In genomic region chrX:30888526-30889146, GRCh38 we compare ENCODE assay signal across 8 cellular contexts. TPM values are rescaled to one million over a fixed set of nuclear protein-coding genes. Genes with fewer than 3 reads are reported as not detected.
A peak's percentile ranks its signal among the peaks of the same experiment; 100 is the strongest.
DNase-seq lines count a peak whose midpoint lies in the region; ATAC-seq, FAIRE-seq and TF ChIP-seq lines count a peak whose summit lies in the region.

No MANE protein-coding gene starts in this region.

- no peaks in the 10 kb centered on the region for H3K9me3 ChIP-seq in right lobe of liver

- H3K36me3 ChIP-seq in right lobe of liver = no peaks in the 10 kb centered on the region

- no peak for FAIRE-seq in D721Med (lab: Jason Lieb, UNC)

- WGBS in right lobe of liver (ENCODE audit: insufficient coverage, low coverage, low lambda C conversion rate, missing lambda C conversion rate) = 20% methylated on average over 15 of the region's 45 CpGs

- no peaks in the 10 kb centered on the region for H3K4me1 ChIP-seq in right lobe of liver

- DNase-seq in A172 (ENCODE audit: low spot score) (peak; percentile 14), SK-N-DZ (ENCODE audit: low spot score) (peak; percentile 6), cardiac fibroblast (ENCODE audit: low read depth in 2 of 2) (peak; percentile 7 to 19), right lobe of liver (no peak), D721Med (ENCODE audit: insufficient read length, low spot score) (no peak)
- DNase-seq in stimulated activated CD8-positive, alpha-beta memory T cell treated with anti-CD3 and anti-CD28 coated beads, Interleukin-4, amount 100 ng/mL, for 48 hours = peak; percentile 30

- peak overlapping the region; percentile 78 to 85 (median 79) for H3K27ac ChIP-seq in right lobe of liver

- TF ChIP-seq POLR2A in right lobe of liver (IDR thresholded peaks at IDR 0.05) = no peak

- no peaks in the 10 kb centered on the region for H3K27me3 ChIP-seq in right lobe of liver

- intact Hi-C loops in right lobe of liver (cut with DNase I) = no loop called here

- peak; percentile 22 for ATAC-seq in GM18517 (IDR thresholded peaks at IDR 0.05; ENCODE audit: unreplicated experiment)
- peak; percentile 25 for ATAC-seq in HG02981 (IDR thresholded peaks at IDR 0.05; ENCODE audit: unreplicated experiment)
- peak; percentile 1 to 9 (median 2) for ATAC-seq in right lobe of liver

- no peak for TF ChIP-seq CTCF in cardiac fibroblast (IDR thresholded peaks at IDR 0.05; ENCODE audit: low read depth, low read length)
- TF ChIP-seq CTCF in right lobe of liver (IDR thresholded peaks at IDR 0.05) = no peak
- no peak for TF ChIP-seq CTCF in D721Med (IDR thresholded peaks at IDR 0.05; ENCODE audit: insufficient read depth, missing control alignments)

- H3K4me3 ChIP-seq in cardiac fibroblast (replicated peaks in 1 of 2; ENCODE audit: low read depth in 2 of 2, low read length in 2 of 2) (peak overlapping the region; percentile 61 to 70), right lobe of liver (peak overlapping the region; percentile 60 to 70 (median 68))

RNA-seq across cellular contexts. Expression of gene TAB3, which starts 0.4 kb away (rescaled TPM):
- 29.9 and 33.5 TPM in 2 replicates for total RNA-seq in A172 (2014; rRNA removed; shearing (Covaris generic))
- 12.8 and 17.1 TPM in 2 replicates for polyA plus RNA-seq in SK-N-DZ (2014; cell fraction: cytosol; rRNA removed)
- polyA plus RNA-seq in SK-N-DZ (2014; cell fraction: nucleus; rRNA removed) = 9.7 and 18.1 TPM in 2 replicates
- 10 to 100 TPM; 17.1 to 38.6 (median 23.6) TPM for total RNA-seq in right lobe of liver

Comparison
In these comparisons a context has a peak if more than half of its experiments do, and no peak if none do; other contexts are left out.
1. DNase-seq: peak in A172 (single experiment), SK-N-DZ (single experiment), cardiac fibroblast (2 of 2) and stimulated activated CD8-positive, alpha-beta memory T cell treated with anti-CD3 and anti-CD28 coated beads, Interleukin-4, amount 100 ng/mL, for 48 hours (single experiment); none in right lobe of liver (0 of 3) and D721Med (single experiment).
2. Peak in every context shown above with its lines, with median percentiles within 50 percentile points of each other: ATAC-seq.